In genomic region chr7:8908889-8909288, GRCh38 we compare ENCODE assay signal across 25 cellular contexts.
DNase-seq lines count a peak whose midpoint lies in the region; ATAC-seq, FAIRE-seq and TF ChIP-seq lines count a peak whose summit lies in the region.
"Had no signal": no experiment of that assay in that cellular context is flagged by ENCODE, and none has a peak within 500 bp of the region (broad histone marks: within the 10 kb centered on the region; RNA-seq: fewer than 3 reads in every experiment).

No MANE protein-coding gene starts in this region.

- no peak for FAIRE-seq in H54 (lab: Jason Lieb, UNC)
- FAIRE-seq: HTR-8/SVneo had no signal

- H3K27ac ChIP-seq in C4-2B (no peak overlapping the region), upper lobe of right lung (no peak overlapping the region)
- H3K27ac ChIP-seq: 22Rv1, RWPE1 had no signal

- H3K4me3 ChIP-seq in upper lobe of right lung = no peak overlapping the region
- H3K4me3 ChIP-seq: MG63 had no signal

- peak; percentile 7; the same call in 1 of the 2 replicates for TF ChIP-seq CTCF in C4-2B (conservative IDR thresholded peaks at IDR 0.05)
- TF ChIP-seq CTCF in upper lobe of right lung (IDR thresholded peaks at IDR 0.05) = no peak

- ATAC-seq in HG03342 (IDR thresholded peaks at IDR 0.05; ENCODE audit: unreplicated experiment) (peak; percentile 45), upper lobe of right lung (no peak)
- ATAC-seq: PC-3, SK-N-SH treated with all-trans-retinoic acid at 6 μM for 48 hours had no signal

- TF ChIP-seq POLR2A in H54 (IDR thresholded peaks at IDR 0.05; ENCODE audit: low read depth, low read length) = no peak

- no peaks in the 10 kb centered on the region for H3K27me3 ChIP-seq in upper lobe of right lung
- H3K27me3 ChIP-seq: MG63 had no signal

- intact Hi-C loops in upper lobe of right lung (cut with DNase I) = no loop called here

- no peaks in the 10 kb centered on the region for H3K9me3 ChIP-seq in upper lobe of right lung
- H3K9me3 ChIP-seq: MG63 had no signal

- no peaks in the 10 kb centered on the region for H3K36me3 ChIP-seq in upper lobe of right lung
- H3K36me3 ChIP-seq: MG63 had no signal

- peak; percentile 17 for DNase-seq in DMS 273 (lab: John Stamatoyannopoulos, UW; ENCODE audit: unreplicated experiment)
- no peak for DNase-seq in DMS 273 treated with DMSO at 0.1 percent for 48 hours (lab: John Stamatoyannopoulos, UW)
- peak; percentile 37 for DNase-seq in SW480 (ENCODE audit: low spot score)
- no peak for DNase-seq in H54 (ENCODE audit: insufficient read length, low spot score)
- DNase-seq in NCI-H510A treated with DMSO at 0.1 percent for 48 hours (lab: John Stamatoyannopoulos, UW) = no peak
- no peak for DNase-seq in upper lobe of right lung
- DNase-seq: AML-193, DMS79, H7, IMR-90, Kasumi-1, MG63, NCI-H1092 treated with DMSO at 0.1 percent for 48 hours, NCI-H1694, NCI-H2081 treated with DMSO at 0.1 percent for 48 hours, NCI-H345, PC-3, SIG-M5, T-helper 1 cell had no signal

- no peaks in the 10 kb centered on the region for H3K4me1 ChIP-seq in upper lobe of right lung

Comparison
In these comparisons a context has a peak if more than half of its experiments do, and no peak if none do; other contexts are left out.
1. DNase-seq: peak in DMS 273 (single experiment) and SW480 (single experiment); none in DMS 273 treated with DMSO at 0.1 percent for 48 hours (single experiment), H54 (single experiment), NCI-H510A treated with DMSO at 0.1 percent for 48 hours (single experiment) and upper lobe of right lung (single experiment).